ENCODE assay signal across 9 cellular contexts in the genomic region with DNA sequence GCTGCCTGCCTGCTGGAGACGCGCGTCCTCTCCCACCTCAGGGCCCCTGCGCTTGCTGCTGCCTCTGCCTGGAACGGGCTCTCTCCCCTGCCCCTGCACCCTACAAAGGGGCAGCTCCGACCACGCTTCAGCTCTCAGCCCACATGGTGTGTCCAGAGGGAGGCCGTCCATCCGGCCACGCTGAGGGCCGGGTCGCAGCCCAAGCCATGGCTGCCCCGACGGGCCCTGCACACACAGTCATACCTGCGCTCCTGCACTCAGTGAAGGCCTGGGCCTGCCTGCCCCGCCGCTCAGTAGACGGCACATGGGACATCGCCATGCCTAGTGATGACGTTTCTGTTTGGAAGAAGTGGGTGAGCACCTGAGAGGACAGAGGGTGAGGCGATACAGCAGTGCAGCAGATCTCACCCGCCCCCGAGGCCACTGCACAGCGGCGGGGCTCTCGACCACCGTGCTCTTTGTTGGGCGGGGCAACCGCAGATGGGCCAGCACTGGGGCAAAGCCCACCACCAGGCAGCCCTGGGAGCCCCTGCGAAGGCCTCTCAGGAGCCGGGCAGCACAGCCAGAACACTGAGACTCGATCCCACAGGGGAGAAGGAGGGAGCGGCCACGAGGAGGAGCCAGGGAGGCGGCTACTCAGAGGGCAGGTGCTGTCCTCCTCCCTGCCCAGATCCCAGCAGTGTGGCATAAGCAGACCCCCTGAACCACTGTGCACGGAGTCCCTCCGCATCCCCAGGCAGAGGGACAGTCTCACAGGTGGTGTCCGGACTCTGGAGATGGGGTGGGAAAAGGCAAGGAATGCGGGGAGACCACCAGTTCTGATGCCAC.
DNase-seq lines count a peak whose midpoint lies in the region; ATAC-seq and TF ChIP-seq lines count a peak whose summit lies in the region.
"Had no signal": no experiment of that assay in that cellular context is flagged by ENCODE, and none has a peak within 500 bp of the region (broad histone marks: within the 10 kb centered on the region; RNA-seq: fewer than 3 reads in every experiment).

No MANE protein-coding gene starts in this region.

- no peaks in the 10 kb centered on the region for H3K36me3 ChIP-seq in HCT116 (ENCODE audit: control insufficient read depth in 1 of 2, insufficient read depth in 2 of 2, low read length in 2 of 2)

- peaks cover 5% of the 10 kb centered on the region for H3K9me3 Mint-ChIP-seq in activated naive CD8-positive, alpha-beta T cell treated with anti-CD3 and anti-CD28 coated beads, Interleukin-2, amount 50 U/mL, for 24 hours
- peaks cover 0 to 8% of the 10 kb centered on the region in 2 donors for H3K9me3 Mint-ChIP-seq in stimulated activated naive CD8-positive, alpha-beta T cell treated with anti-CD3 and anti-CD28 coated beads, Interleukin-15, amount 100 ng/mL, for 72 hours
- H3K9me3 Mint-ChIP-seq in activated CD4-positive, alpha-beta memory T cell treated with anti-CD3 and anti-CD28 coated beads, Interleukin-2, amount 10 ng/mL, durations not matched to agents 7 days and 5 days = no peaks in the 10 kb centered on the region

- H3K27ac ChIP-seq in HCT116 (ENCODE audit: low read depth, low read length) = peak overlapping the region; percentile 59; the same call in 1 of the 2 replicates

- peak overlapping the region; percentile 48 for H3K9ac ChIP-seq in HCT116 (ENCODE audit: low read length)

- no peaks in the 10 kb centered on the region for H3K9me3 ChIP-seq in HCT116 (ENCODE audit: control insufficient read depth in 1 of 2, insufficient read depth in 1 of 2, low read depth in 1 of 2, low read length in 2 of 2)
- H3K9me3 ChIP-seq: mucosa of descending colon had no signal

- RAD21 ChIA-PET in HCT116 (lab: Charles Lee; ENCODE audit: low non-redundant PET in 1 of 2, low total read pairs in 2 of 2, uncharacterized antibody in 2 of 2, unreplicated experiment in 2 of 2) = no interaction called here

- peaks cover 5% of the 10 kb centered on the region; the same call in 1 of the 2 replicates for H3K79me2 ChIP-seq in HCT116 (ENCODE audit: insufficient read depth, low read length)

- no peak overlapping the region for H3K4me3 Mint-ChIP-seq in activated naive CD8-positive, alpha-beta T cell treated with anti-CD3 and anti-CD28 coated beads, Interleukin-2, amount 50 U/mL, for 24 hours
- peak overlapping the region in 1 of 2 donors; percentile 68 for H3K4me3 Mint-ChIP-seq in stimulated activated naive CD8-positive, alpha-beta T cell treated with anti-CD3 and anti-CD28 coated beads, Interleukin-15, amount 100 ng/mL, for 72 hours
- H3K4me3 Mint-ChIP-seq in activated CD4-positive, alpha-beta memory T cell treated with anti-CD3 and anti-CD28 coated beads, Interleukin-2, amount 10 ng/mL, durations not matched to agents 7 days and 5 days = no peak overlapping the region

- CTCF ChIA-PET in HCT116 (lab: Charles Lee) = no interaction called here
- CTCF ChIA-PET in activated CD4-positive, alpha-beta memory T cell treated with anti-CD3 and anti-CD28 coated beads, Interleukin-2, amount 10 ng/mL, durations not matched to agents 7 days and 5 days (lab: Charles Lee) = no interaction called here

- intact Hi-C loops in HCT116 (cut with micrococcal nuclease) = loop anchor here (10.0 kb wide), 1 partner anchor 102 kb away; no protein-coding TSS in a partner anchor

- H4K20me1 ChIP-seq in HCT116 (ENCODE audit: insufficient read depth) = no peaks in the 10 kb centered on the region

- no peak for TF ChIP-seq CTCF in HCT116 (IDR thresholded peaks at IDR 0.05 in 2 of 3, conservative IDR thresholded peaks at IDR 0.05 in 1 of 3; ENCODE audit: borderline replicate concordance in 1 of 3, insufficient read depth in 1 of 3, low read depth in 2 of 3, low read length in 2 of 3)

- BruUV-seq in HCT116 (replicated peaks; lab: Mats Ljungman, UMichigan) = no TSS peak

- no peak overlapping the region for H3K4me3 ChIP-seq in HCT116 (replicated peaks in 1 of 2; ENCODE audit: low read depth in 1 of 2, low read length in 2 of 2)
- H3K4me3 ChIP-seq: mucosa of descending colon had no signal

- no peaks in the 10 kb centered on the region for H3K27me3 ChIP-seq in HCT116 (ENCODE audit: insufficient read depth, low read length)

- peaks cover 23 to 44% of the 10 kb centered on the region in 2 experiments for H3K4me1 ChIP-seq in HCT116 (ENCODE audit: control insufficient read depth in 1 of 2, insufficient read depth in 2 of 2, low read length in 2 of 2)

- no peak for TF ChIP-seq RAD21 in HCT116 (IDR thresholded peaks at IDR 0.05; ENCODE audit: low read depth)

- peaks cover 6% of the 10 kb centered on the region for H3K36me3 Mint-ChIP-seq in activated naive CD8-positive, alpha-beta T cell treated with anti-CD3 and anti-CD28 coated beads, Interleukin-2, amount 50 U/mL, for 24 hours (ENCODE audit: low read depth)
- H3K36me3 Mint-ChIP-seq in activated CD4-positive, alpha-beta memory T cell treated with anti-CD3 and anti-CD28 coated beads, Interleukin-2, amount 10 ng/mL, durations not matched to agents 7 days and 5 days (ENCODE audit: low read depth) = peaks cover 6% of the 10 kb centered on the region

- DNase-seq in HCT116 (ENCODE audit: low read depth, low spot score) = no peak
- DNase-seq in activated naive CD8-positive, alpha-beta T cell treated with anti-CD3 and anti-CD28 coated beads, Interleukin-2, amount 50 U/mL, for 24 hours = no peak
- peak; percentile 46 for DNase-seq in left kidney (ENCODE audit: low read depth, low spot score)
- DNase-seq in stimulated activated naive CD8-positive, alpha-beta T cell treated with anti-CD3 and anti-CD28 coated beads, Interleukin-15, amount 100 ng/mL, for 72 hours = no peak
- DNase-seq in HuH-7.5 (ENCODE audit: low spot score) = no peak
- no peak for DNase-seq in activated CD4-positive, alpha-beta memory T cell treated with anti-CD3 and anti-CD28 coated beads, Interleukin-2, amount 10 ng/mL, durations not matched to agents 7 days and 5 days
- DNase-seq in cortex of kidney (lab: John Stamatoyannopoulos, UW) = no peak

- H3K4me1 Mint-ChIP-seq in activated naive CD8-positive, alpha-beta T cell treated with anti-CD3 and anti-CD28 coated beads, Interleukin-2, amount 50 U/mL, for 24 hours = peaks cover 62% of the 10 kb centered on the region
- H3K4me1 Mint-ChIP-seq in stimulated activated naive CD8-positive, alpha-beta T cell treated with anti-CD3 and anti-CD28 coated beads, Interleukin-15, amount 100 ng/mL, for 72 hours = peaks cover 70% of the 10 kb centered on the region
- peaks cover 29% of the 10 kb centered on the region for H3K4me1 Mint-ChIP-seq in activated CD4-positive, alpha-beta memory T cell treated with anti-CD3 and anti-CD28 coated beads, Interleukin-2, amount 10 ng/mL, durations not matched to agents 7 days and 5 days

- no peak overlapping the region for H2AFZ ChIP-seq in HCT116 (ENCODE audit: low read depth, low read length, poor library complexity, severe bottlenecking)

- TF ChIP-seq POLR2A in HCT116 (IDR thresholded peaks at IDR 0.05; ENCODE audit: borderline replicate concordance, extremely low read depth, insufficient read depth, insufficient read length) = no peak

- H3K27me3 Mint-ChIP-seq in activated naive CD8-positive, alpha-beta T cell treated with anti-CD3 and anti-CD28 coated beads, Interleukin-2, amount 50 U/mL, for 24 hours = peaks cover 2% of the 10 kb centered on the region
- no peaks in the 10 kb centered on the region for H3K27me3 Mint-ChIP-seq in stimulated activated naive CD8-positive, alpha-beta T cell treated with anti-CD3 and anti-CD28 coated beads, Interleukin-15, amount 100 ng/mL, for 72 hours
- H3K27me3 Mint-ChIP-seq in activated CD4-positive, alpha-beta memory T cell treated with anti-CD3 and anti-CD28 coated beads, Interleukin-2, amount 10 ng/mL, durations not matched to agents 7 days and 5 days = no peaks in the 10 kb centered on the region

- POLR2A ChIA-PET in HCT116 (lab: Charles Lee) = no interaction called here
- POLR2A ChIA-PET in activated CD4-positive, alpha-beta memory T cell treated with anti-CD3 and anti-CD28 coated beads, Interleukin-2, amount 10 ng/mL, durations not matched to agents 7 days and 5 days (lab: Charles Lee) = no interaction called here

- ATAC-seq in HCT116 = no peak
- ATAC-seq in activated naive CD8-positive, alpha-beta T cell treated with anti-CD3 and anti-CD28 coated beads, Interleukin-2, amount 50 U/mL, for 24 hours = no peak
- no peak for ATAC-seq in stimulated activated naive CD8-positive, alpha-beta T cell treated with anti-CD3 and anti-CD28 coated beads, Interleukin-15, amount 100 ng/mL, for 72 hours
- ATAC-seq in HG02678 (IDR thresholded peaks at IDR 0.05; ENCODE audit: unreplicated experiment) = no peak

- peak overlapping the region; percentile 67 for H3K27ac Mint-ChIP-seq in activated naive CD8-positive, alpha-beta T cell treated with anti-CD3 and anti-CD28 coated beads, Interleukin-2, amount 50 U/mL, for 24 hours
- H3K27ac Mint-ChIP-seq in stimulated activated naive CD8-positive, alpha-beta T cell treated with anti-CD3 and anti-CD28 coated beads, Interleukin-15, amount 100 ng/mL, for 72 hours = peak overlapping the region; percentile 91 to 95
- H3K27ac Mint-ChIP-seq in activated CD4-positive, alpha-beta memory T cell treated with anti-CD3 and anti-CD28 coated beads, Interleukin-2, amount 10 ng/mL, durations not matched to agents 7 days and 5 days = no peak overlapping the region

- H3K4me2 ChIP-seq in HCT116 (ENCODE audit: low read length) = peak overlapping the region; percentile 50

- H3K9me2 ChIP-seq in HCT116 (ENCODE audit: insufficient read depth) = no peaks in the 10 kb centered on the region

TF ChIP-seq in HCT116, 20 proteins besides CTCF, POLR2A, EP300 and RAD21:
- TF ChIP-seq YY1 (IDR thresholded peaks at IDR 0.05; ENCODE audit: extremely low read depth, insufficient replicate concordance, low read depth, low read length) (no peak), EZH2 (IDR thresholded peaks at IDR 0.05) (no peak), ZFX (IDR thresholded peaks at IDR 0.05) (no peak), EZH2phosphoT487 (IDR thresholded peaks at IDR 0.05; ENCODE audit: borderline replicate concordance) (no peak), POLR2AphosphoS5 (IDR thresholded peaks at IDR 0.05; ENCODE audit: low read depth, low read length) (no peak; the same call in 1 of the 2 replicates), FOSL1 (IDR thresholded peaks at IDR 0.05; ENCODE audit: low read depth) (no peak), TCF7L2 (IDR thresholded peaks at IDR 0.05; ENCODE audit: borderline replicate concordance, extremely low read depth, insufficient read depth, insufficient read length) (no peak), SIN3A (IDR thresholded peaks at IDR 0.05; ENCODE audit: low read depth) (no peak)
- TF ChIP-seq, protein P1, sequence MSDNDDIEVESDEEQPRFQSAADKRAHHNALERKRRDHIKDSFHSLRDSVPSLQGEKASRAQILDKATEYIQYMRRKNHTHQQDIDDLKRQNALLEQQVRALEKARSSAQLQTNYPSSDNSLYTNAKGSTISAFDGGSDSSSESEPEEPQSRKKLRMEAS (IDR thresholded peaks at IDR 0.05) = no peak
- TF ChIP-seq, protein P2, sequence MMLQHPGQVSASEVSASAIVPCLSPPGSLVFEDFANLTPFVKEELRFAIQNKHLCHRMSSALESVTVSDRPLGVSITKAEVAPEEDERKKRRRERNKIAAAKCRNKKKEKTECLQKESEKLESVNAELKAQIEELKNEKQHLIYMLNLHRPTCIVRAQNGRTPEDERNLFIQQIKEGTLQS (IDR thresholded peaks at IDR 0.05) = no peak
